In the genomic region with DNA sequence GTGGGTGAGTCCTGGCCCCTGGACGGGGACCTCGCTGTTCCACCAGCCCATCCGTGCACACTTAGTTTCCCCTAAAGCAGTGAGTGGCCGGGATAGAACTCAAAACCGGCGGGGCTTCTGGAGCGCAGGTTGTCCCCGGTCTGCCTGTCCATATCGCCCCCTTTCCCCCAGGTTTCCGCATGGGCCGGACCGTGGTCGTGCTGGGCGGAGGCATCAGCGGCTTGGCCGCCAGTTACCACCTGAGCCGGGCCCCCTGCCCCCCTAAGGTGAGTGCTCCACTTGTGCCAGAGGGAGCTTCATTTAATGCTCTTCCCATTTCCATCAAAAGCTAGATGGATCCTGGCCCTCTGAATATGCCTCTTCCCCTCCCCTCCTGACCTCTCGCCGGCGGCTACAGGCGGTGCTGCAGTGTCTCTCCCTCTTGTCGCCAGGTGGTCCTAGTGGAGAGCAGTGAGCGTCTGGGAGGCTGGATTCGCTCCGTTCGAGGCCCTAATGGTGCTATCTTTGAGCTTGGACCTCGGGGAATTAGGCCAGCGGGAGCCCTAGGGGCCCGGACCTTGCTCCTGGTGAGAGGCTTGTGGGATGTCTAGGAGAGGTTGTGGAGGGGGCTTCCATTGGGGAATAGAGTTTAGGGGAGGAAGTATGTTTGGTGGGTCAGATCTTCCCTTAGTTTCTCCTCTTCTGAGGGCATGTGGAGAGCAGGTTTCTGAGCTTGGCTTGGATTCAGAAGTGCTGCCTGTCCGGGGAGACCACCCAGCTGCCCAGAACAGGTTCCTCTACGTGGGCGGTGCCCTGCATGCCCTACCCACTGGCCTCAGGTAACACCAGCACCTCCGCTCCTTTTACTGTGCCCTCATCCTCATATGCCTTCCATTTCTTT, we compare ENCODE assay signal across 8 cellular contexts. TPM values are rescaled to one million over a fixed set of nuclear protein-coding genes. Genes with fewer than 3 reads are reported as not detected.
DNase-seq lines count a peak whose midpoint lies in the region; ATAC-seq and TF ChIP-seq lines count a peak whose summit lies in the region.

No MANE protein-coding gene starts in this region.

- TF ChIP-seq CTCF in VCaP (conservative IDR thresholded peaks at IDR 0.05), result no peak
- TF ChIP-seq CTCF in progenitor cell of endocrine pancreas (IDR thresholded peaks at IDR 0.05; ENCODE audit: unreplicated experiment), result peak; percentile 4

- H3K4me1 Mint-ChIP-seq in progenitor cell of endocrine pancreas (ENCODE audit: low read depth), result peaks cover 14% of the 10 kb centered on the region

- DNase-seq in glomerular visceral epithelial cell (ENCODE audit: extremely low spot score), result peak; percentile 32
- no peak for DNase-seq in progenitor cell of endocrine pancreas (ENCODE audit: low spot score, unreplicated experiment)
- DNase-seq in AG20443 (ENCODE audit: low spot score), result no peak

- peak overlapping the region; percentile 76 for H3K4me3 ChIP-seq in GM08714 (ENCODE audit: low read length)

- no peaks in the 10 kb centered on the region for H3K9me3 Mint-ChIP-seq in progenitor cell of endocrine pancreas (ENCODE audit: low read depth)

- peak; percentile 0 for ATAC-seq in HG03439 (IDR thresholded peaks at IDR 0.05; ENCODE audit: unreplicated experiment)
- no peak for ATAC-seq in HG03469 (IDR thresholded peaks at IDR 0.05; ENCODE audit: unreplicated experiment)
- ATAC-seq in GM21786 (IDR thresholded peaks at IDR 0.05; ENCODE audit: unreplicated experiment), result no peak

- H3K4me3 Mint-ChIP-seq in progenitor cell of endocrine pancreas (ENCODE audit: low read depth), result peak overlapping the region; percentile 87

- peak overlapping the region; percentile 79 for H3K27ac ChIP-seq in VCaP

- H3K36me3 Mint-ChIP-seq in progenitor cell of endocrine pancreas (ENCODE audit: insufficient read depth), result peaks cover 27% of the 10 kb centered on the region

- H3K27ac Mint-ChIP-seq in progenitor cell of endocrine pancreas, result peak overlapping the region; percentile 95

- no peaks in the 10 kb centered on the region for H3K27me3 Mint-ChIP-seq in progenitor cell of endocrine pancreas

RNA-seq across cellular contexts. Expression of a gene that starts 0.7 kb away (rescaled TPM):
- 50.9 and 56.5 TPM in 2 replicates for total RNA-seq in progenitor cell of endocrine pancreas

RNA-seq across cellular contexts. Expression of a gene that starts 7.6 kb away (rescaled TPM):
- 48.8 and 51.1 TPM in 2 replicates for total RNA-seq in progenitor cell of endocrine pancreas

RNA-seq across cellular contexts. Expression of a gene that starts 10.4 kb away (rescaled TPM):
- 45.9 and 48.2 TPM in 2 replicates for total RNA-seq in progenitor cell of endocrine pancreas

RNA-seq across cellular contexts. Expression of a gene that starts 13.1 kb away (rescaled TPM):
- total RNA-seq in progenitor cell of endocrine pancreas, result 139 and 150 TPM in 2 replicates

RNA-seq across cellular contexts. Expression of a gene that starts 31.9 kb away (rescaled TPM):
- total RNA-seq in progenitor cell of endocrine pancreas, result 0.22 and 0.24 TPM in 2 replicates
